ENCODE assay signal across 9 cellular contexts in genomic region chr12:132559652-132560420, GRCh38. TPM values are rescaled to one million over a fixed set of nuclear protein-coding genes. Genes with fewer than 3 reads are reported as not detected.
A peak's percentile ranks its signal among the peaks of the same experiment; 100 is the strongest.
DNase-seq lines count a peak whose midpoint lies in the region; ATAC-seq and TF ChIP-seq lines count a peak whose summit lies in the region.
"Had no signal": no experiment of that assay in that cellular context is flagged by ENCODE, and none has a peak within 500 bp of the region (broad histone marks: within the 10 kb centered on the region; RNA-seq: fewer than 3 reads in every experiment).

No MANE protein-coding gene starts in this region.

- H3K27ac ChIP-seq in cardiac muscle cell = no peak overlapping the region
- H3K27ac ChIP-seq in parathyroid adenoma = no peak overlapping the region

- no TSS peak for BruUV-seq in Calu3 (replicated peaks; lab: Mats Ljungman, UMichigan)

- H3K4me2 ChIP-seq in parathyroid adenoma (ENCODE audit: low read length) = peak overlapping the region; percentile 77

- no peaks in the 10 kb centered on the region for H3K4me1 Mint-ChIP-seq in Calu3 (ENCODE audit: low read depth, unreplicated experiment)
- H3K4me1 Mint-ChIP-seq in activated naive CD4-positive, alpha-beta T cell treated with anti-CD3 and anti-CD28 coated beads, Interleukin-2, amount 10 ng/mL, durations not matched to agents 7 days and 5 days = peaks cover 18% of the 10 kb centered on the region

- H3K4me1 ChIP-seq in cardiac muscle cell (ENCODE audit: low read depth) (no peaks in the 10 kb centered on the region), parathyroid adenoma (no peaks in the 10 kb centered on the region)

- peak; percentile 38 for ATAC-seq in HG02885 (IDR thresholded peaks at IDR 0.05; ENCODE audit: poor library complexity, unreplicated experiment)
- ATAC-seq in GM19467 (IDR thresholded peaks at IDR 0.05; ENCODE audit: unreplicated experiment) = no peak
- no peak for ATAC-seq in GM18870 (IDR thresholded peaks at IDR 0.05; ENCODE audit: unreplicated experiment)

- H3K27ac Mint-ChIP-seq in Calu3 (ENCODE audit: unreplicated experiment) = no peak overlapping the region
- H3K27ac Mint-ChIP-seq in activated naive CD4-positive, alpha-beta T cell treated with anti-CD3 and anti-CD28 coated beads, Interleukin-2, amount 10 ng/mL, durations not matched to agents 7 days and 5 days = no peak overlapping the region

- H3K79me2 ChIP-seq in parathyroid adenoma = no peaks in the 10 kb centered on the region

- no peaks in the 10 kb centered on the region for H3K27me3 Mint-ChIP-seq in Calu3 (ENCODE audit: unreplicated experiment)
- peaks cover 34% of the 10 kb centered on the region for H3K27me3 Mint-ChIP-seq in activated naive CD4-positive, alpha-beta T cell treated with anti-CD3 and anti-CD28 coated beads, Interleukin-2, amount 10 ng/mL, durations not matched to agents 7 days and 5 days

- H3K9me3 Mint-ChIP-seq in Calu3 (ENCODE audit: low read depth, unreplicated experiment) = peaks cover 3% of the 10 kb centered on the region
- no peaks in the 10 kb centered on the region for H3K9me3 Mint-ChIP-seq in activated naive CD4-positive, alpha-beta T cell treated with anti-CD3 and anti-CD28 coated beads, Interleukin-2, amount 10 ng/mL, durations not matched to agents 7 days and 5 days

- peak overlapping the region; percentile 56 for H3K4me3 ChIP-seq in cardiac muscle cell
- H3K4me3 ChIP-seq in parathyroid adenoma (ENCODE audit: low read depth, low read length) = peak overlapping the region; percentile 52

- H2AFZ ChIP-seq in parathyroid adenoma = no peak overlapping the region

- H3K4me3 Mint-ChIP-seq in Calu3 (ENCODE audit: low read depth, unreplicated experiment) = peak overlapping the region; percentile 88
- peak overlapping the region; percentile 73 for H3K4me3 Mint-ChIP-seq in activated naive CD4-positive, alpha-beta T cell treated with anti-CD3 and anti-CD28 coated beads, Interleukin-2, amount 10 ng/mL, durations not matched to agents 7 days and 5 days

- DNase-seq in Calu3 (peak; percentile 81), NOMO-1 (lab: John Stamatoyannopoulos, UW; ENCODE audit: unreplicated experiment in 2 of 2) (peak; percentile 15 to 68), cardiac muscle cell (ENCODE audit: low read depth in 1 of 2, low spot score in 1 of 2) (peak; percentile 49 to 77)
- peak; percentile 61 for DNase-seq in activated naive CD4-positive, alpha-beta T cell treated with anti-CD3 and anti-CD28 coated beads, Interleukin-2, amount 10 ng/mL, durations not matched to agents 7 days and 5 days

- intact Hi-C loops in Calu3 (cut with micrococcal nuclease; ENCODE audit: unreplicated experiment) = loop anchor here (1.0 to 5.0 kb wide), 4 partner anchors 35 to 145 kb away; no protein-coding TSS in a partner anchor

- TF ChIP-seq CTCF in Calu3 (IDR thresholded peaks at IDR 0.05; ENCODE audit: unreplicated experiment) (no peak), cardiac muscle cell (IDR thresholded peaks at IDR 0.05; ENCODE audit: low read depth, low read length) (no peak), parathyroid adenoma (IDR thresholded peaks at IDR 0.05) (no peak)

- CTCF ChIA-PET in Calu3 (lab: Charles Lee) = interaction anchor here (0.6 to 1.2 kb wide), 4 partner anchors 13 to 130 kb away, joined by 4 read pairs; no protein-coding TSS in a partner anchor
- CTCF ChIA-PET in activated naive CD4-positive, alpha-beta T cell treated with anti-CD3 and anti-CD28 coated beads, Interleukin-2, amount 10 ng/mL, durations not matched to agents 7 days and 5 days (lab: Charles Lee) = interaction anchor here (0.7 kb wide), 1 partner anchor 145 kb away, joined by 3 read pairs; no protein-coding TSS in a partner anchor

- no peak overlapping the region for H3K9ac ChIP-seq in parathyroid adenoma

- H3K27me3 ChIP-seq in cardiac muscle cell (no peaks in the 10 kb centered on the region), parathyroid adenoma (ENCODE audit: control insufficient read depth, insufficient read depth, low read length) (no peaks in the 10 kb centered on the region)

- H3K9me3 ChIP-seq in cardiac muscle cell (ENCODE audit: low read depth) (no peaks in the 10 kb centered on the region), parathyroid adenoma (ENCODE audit: control insufficient read depth, low read length) (no peaks in the 10 kb centered on the region)

- H3K36me3 Mint-ChIP-seq in Calu3 (ENCODE audit: insufficient read depth, unreplicated experiment) = peaks cover 51% of the 10 kb centered on the region
- H3K36me3 Mint-ChIP-seq in activated naive CD4-positive, alpha-beta T cell treated with anti-CD3 and anti-CD28 coated beads, Interleukin-2, amount 10 ng/mL, durations not matched to agents 7 days and 5 days = peaks cover 2% of the 10 kb centered on the region

- H3K36me3 ChIP-seq in cardiac muscle cell (no peaks in the 10 kb centered on the region), parathyroid adenoma (ENCODE audit: control insufficient read depth, insufficient read depth, low read length) (no peaks in the 10 kb centered on the region)

RNA-seq across cellular contexts. Expression of gene LRCOL1, which starts 50.5 kb away (rescaled TPM):
- total RNA-seq in Calu3 (2022) (not detected in 2 replicates), cardiac muscle cell (not detected in 2 replicates)
- not detected in 2 replicates for polyA plus RNA-seq in cardiac muscle cell
- total RNA-seq: activated CD8-positive, alpha-beta memory T cell treated with anti-CD3 and anti-CD28 coated beads for 36 hours had no signal

RNA-seq across cellular contexts. Expression of gene P2RX2, which starts 58.7 kb away (rescaled TPM):
- total RNA-seq in Calu3 (2022) (not detected in 2 replicates), cardiac muscle cell (not detected in 2 replicates)
- not detected in 2 replicates for polyA plus RNA-seq in cardiac muscle cell
- total RNA-seq: activated CD8-positive, alpha-beta memory T cell treated with anti-CD3 and anti-CD28 coated beads for 36 hours had no signal
